15 cellular contexts compared by ENCODE assay signal in the genomic region with DNA sequence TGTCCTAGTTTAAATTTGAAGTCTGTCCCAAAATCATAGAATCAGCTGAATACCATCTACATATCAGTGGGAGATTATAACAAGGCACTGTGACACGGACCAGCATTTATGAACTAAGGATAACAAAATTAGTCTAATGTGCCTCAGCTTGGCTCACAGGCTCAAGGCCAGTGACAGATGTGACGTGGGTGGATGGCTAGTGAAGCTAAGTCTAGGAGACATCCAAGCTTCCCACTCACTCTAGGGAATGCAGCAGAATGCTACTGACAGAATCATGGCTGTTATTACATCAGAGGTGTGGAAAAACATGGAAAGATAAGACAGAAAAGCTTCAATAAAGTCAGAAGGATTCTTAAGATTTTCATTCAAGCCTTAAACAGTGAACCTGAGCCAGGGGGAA.
A peak's percentile ranks its signal among the peaks of the same experiment; 100 is the strongest.
DNase-seq lines count a peak whose midpoint lies in the region; ATAC-seq and TF ChIP-seq lines count a peak whose summit lies in the region.
"Had no signal": no experiment of that assay in that cellular context is flagged by ENCODE, and none has a peak within 500 bp of the region (broad histone marks: within the 10 kb centered on the region; RNA-seq: fewer than 3 reads in every experiment).

No MANE protein-coding gene starts in this region.

- peaks cover 0 to 3% (median 0%) of the 10 kb centered on the region in 12 donors for H3K4me1 ChIP-seq in heart left ventricle
- H3K4me1 ChIP-seq: BLaER1 treated with 17β-estradiol and CSF1 and Interleukin-3, amounts not matched to agents 10 nM and 100 nM had no signal

- H3K36me3 ChIP-seq in heart left ventricle: no peaks in the 10 kb centered on the region
- H3K36me3 ChIP-seq: BLaER1 treated with 17β-estradiol and CSF1 and Interleukin-3, amounts not matched to agents 10 nM and 100 nM had no signal

- no peak for TF ChIP-seq POLR2A in heart left ventricle (IDR thresholded peaks at IDR 0.05)

- intact Hi-C loops in heart left ventricle (cut with DNase I): no loop called here
- intact Hi-C loops in Right ventricle myocardium superior (cut with DNase I): no loop called here
- intact Hi-C loops in posterior cingulate gyrus (cut with DNase I): no loop called here

- peaks cover 0 to 12% (median 0%) of the 10 kb centered on the region in 12 donors for H3K9me3 ChIP-seq in heart left ventricle

- WGBS in heart left ventricle, 4 donors: 43 to 69% (median 51%) methylated on average over 2 of the region's 2 CpGs

- H3K27ac ChIP-seq in heart left ventricle: no peak overlapping the region
- H3K27ac ChIP-seq: BLaER1 treated with 17β-estradiol and CSF1 and Interleukin-3, amounts not matched to agents 10 nM and 100 nM had no signal

- no peak overlapping the region for H3K4me3 ChIP-seq in heart left ventricle
- H3K4me3 ChIP-seq: BLaER1 treated with 17β-estradiol and CSF1 and Interleukin-3, amounts not matched to agents 10 nM and 100 nM had no signal

- TF ChIP-seq CTCF in heart left ventricle (IDR thresholded peaks at IDR 0.05): no peak

- no peaks in the 10 kb centered on the region for H3K27me3 ChIP-seq in heart left ventricle
- H3K27me3 ChIP-seq: BLaER1 treated with 17β-estradiol and CSF1 and Interleukin-3, amounts not matched to agents 10 nM and 100 nM had no signal

- peak in 2 of 4 donors; percentile 80 to 94 for ATAC-seq in heart left ventricle
- ATAC-seq in Right ventricle myocardium superior (ENCODE audit: poor library complexity): no peak
- no peak for ATAC-seq in GM18870 (IDR thresholded peaks at IDR 0.05; ENCODE audit: unreplicated experiment)
- ATAC-seq in GM19452 (IDR thresholded peaks at IDR 0.05; ENCODE audit: unreplicated experiment): no peak
- ATAC-seq: CD8-positive, alpha-beta T cell had no signal

- peak in 3 of 5 donors; percentile 42 to 46 (median 43) for DNase-seq in heart left ventricle
- no peak for DNase-seq in Right ventricle myocardium superior
- DNase-seq in Ammon's horn (ENCODE audit: low spot score): peak; percentile 22
- DNase-seq in inferior parietal cortex (ENCODE audit: extremely low spot score): peak; percentile 70
- peak in 8 of 10 donors; percentile 43 to 92 (median 65) for DNase-seq in posterior cingulate gyrus
- no peak for DNase-seq in activated gamma-delta T cell treated with Interleukin-2 at 50 U/mL for 16 hours
- DNase-seq: 8988T; Calu3; CD8-positive, alpha-beta T cell; DMS79 treated with DMSO at 0.1 percent for 48 hours; GF-D8; H9 had no signal

Comparison
In these comparisons a context has a peak if more than half of its experiments do, and no peak if none do; other contexts are left out.
1. DNase-seq: peak in heart left ventricle (3 of 5), Ammon's horn (single experiment), inferior parietal cortex (single experiment) and posterior cingulate gyrus (8 of 10); none in Right ventricle myocardium superior (single experiment) and activated gamma-delta T cell treated with Interleukin-2 at 50 U/mL for 16 hours (single experiment).